In the genomic region with DNA sequence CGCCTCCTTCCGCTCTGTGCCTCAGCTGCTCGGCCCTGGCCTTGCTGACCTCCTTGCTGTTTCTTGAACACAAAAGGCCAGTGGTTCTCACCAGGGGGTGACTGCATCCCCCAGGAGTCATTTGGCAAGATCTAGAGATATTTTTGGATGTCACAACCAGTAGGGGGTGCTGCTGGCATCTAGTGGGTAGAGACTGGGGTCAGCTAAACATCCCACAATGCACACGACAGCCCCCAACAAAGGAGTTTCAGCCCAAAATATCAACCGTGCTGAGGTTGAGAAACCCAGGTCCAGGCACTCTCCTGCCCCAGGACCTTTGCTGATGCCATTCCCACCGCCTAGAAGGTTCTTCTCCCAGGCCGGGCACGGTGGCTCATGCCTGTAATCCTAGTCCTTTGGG, we compare ENCODE assay signal across 15 cellular contexts. TPM values are rescaled to one million over a fixed set of nuclear protein-coding genes. Genes with fewer than 3 reads are reported as not detected.
DNase-seq lines count a peak whose midpoint lies in the region; ATAC-seq, FAIRE-seq and TF ChIP-seq lines count a peak whose summit lies in the region.
"Had no signal": no experiment of that assay in that cellular context is flagged by ENCODE, and none has a peak within 500 bp of the region (broad histone marks: within the 10 kb centered on the region; RNA-seq: fewer than 3 reads in every experiment).

No MANE protein-coding gene starts in this region.

- H3K9me3 ChIP-seq in osteoblast (ENCODE audit: low read depth, low read length) (no peaks in the 10 kb centered on the region), uterus (no peaks in the 10 kb centered on the region)
- H3K9me3 ChIP-seq: left ventricle myocardium inferior had no signal

- no peak overlapping the region for H3K9ac ChIP-seq in KMS-11

- H4K20me1 ChIP-seq in KMS-11 (ENCODE audit: insufficient read depth) (no peaks in the 10 kb centered on the region), osteoblast (ENCODE audit: insufficient read depth, low read length) (no peaks in the 10 kb centered on the region)

- H3K4me1 ChIP-seq in KMS-11 (ENCODE audit: low read depth, poor library complexity, severe bottlenecking) = no peaks in the 10 kb centered on the region
- no peaks in the 10 kb centered on the region for H3K4me1 ChIP-seq in osteoblast (ENCODE audit: insufficient read depth, low read length)
- no peaks in the 10 kb centered on the region for H3K4me1 ChIP-seq in uterus

- H3K4me3 ChIP-seq in GM06990 (replicated peaks; ENCODE audit: low read depth, low read length) (no peak overlapping the region), KMS-11 (IDR thresholded peaks at IDR 0.05; ENCODE audit: insufficient read depth, low read depth, low read length) (no peak overlapping the region), bronchial epithelial cell (ENCODE audit: low read depth, low read length) (no peak overlapping the region), osteoblast (ENCODE audit: insufficient read depth, low read length) (no peak overlapping the region), uterus (no peak overlapping the region)
- H3K4me3 ChIP-seq: left ventricle myocardium inferior had no signal

- no peak overlapping the region for H2AFZ ChIP-seq in KMS-11 (ENCODE audit: low read depth)
- H2AFZ ChIP-seq in osteoblast (ENCODE audit: low read length) = no peak overlapping the region

- intact Hi-C loops in uterus (cut with DNase I; ENCODE audit: low total_unique reads) = no loop called here

- FAIRE-seq in bronchial epithelial cell (lab: Jason Lieb, UNC) = no peak

- H3K36me3 ChIP-seq in GM06990 (ENCODE audit: control insufficient read depth, insufficient read depth, low read length) (no peaks in the 10 kb centered on the region), KMS-11 (ENCODE audit: insufficient read depth) (no peaks in the 10 kb centered on the region), bronchial epithelial cell (ENCODE audit: control insufficient read depth, insufficient read depth, low read length) (no peaks in the 10 kb centered on the region), osteoblast (ENCODE audit: insufficient read depth, low read length) (no peaks in the 10 kb centered on the region), uterus (no peaks in the 10 kb centered on the region)
- H3K36me3 ChIP-seq: left ventricle myocardium inferior had no signal

- ATAC-seq in GM18873 (IDR thresholded peaks at IDR 0.05; ENCODE audit: low FRiP score, unreplicated experiment) = no peak
- ATAC-seq: natural killer cell, sciatic nerve had no signal

- no peak overlapping the region for H3K4me2 ChIP-seq in KMS-11
- H3K4me2 ChIP-seq in osteoblast (ENCODE audit: insufficient read depth, low read length) = no peak overlapping the region

- H3K79me2 ChIP-seq in KMS-11 (ENCODE audit: insufficient read depth, low read depth) (no peaks in the 10 kb centered on the region), osteoblast (ENCODE audit: insufficient read depth, low read length) (no peaks in the 10 kb centered on the region)

- DNase-seq in GM06990 (ENCODE audit: extremely low read depth, insufficient read length) (no peak), bronchial epithelial cell (ENCODE audit: low read depth) (no peak), osteoblast (ENCODE audit: insufficient read length, low spot score, missing footprints) (no peak), uterus (no peak), medulla oblongata (ENCODE audit: extremely low spot score) (no peak)
- DNase-seq: activated B cell treated with CpG ODN at 0.5 μM for 24 hours; DMS 273 treated with DMSO at 0.1 percent for 48 hours; effector CD8-positive, alpha-beta T cell; left ventricle myocardium inferior; natural killer cell; NCI-H187; substantia nigra had no signal

- TF ChIP-seq CTCF in GM06990 (IDR thresholded peaks at IDR 0.05; ENCODE audit: insufficient read depth, low read length, poor library complexity, severe bottlenecking) (peak; percentile 43), KMS-11 (conservative IDR thresholded peaks at IDR 0.05; ENCODE audit: low read depth, low read length) (peak; percentile 40; the same call in 1 of the 2 replicates), bronchial epithelial cell (IDR thresholded peaks at IDR 0.05; ENCODE audit: insufficient read depth, low read length, severe bottlenecking) (peak; percentile 28), osteoblast (IDR thresholded peaks at IDR 0.05; ENCODE audit: extremely low read depth, low read depth, low read length) (peak; percentile 16), uterus (IDR thresholded peaks at IDR 0.05) (no peak)

- TF ChIP-seq POLR2A in uterus (IDR thresholded peaks at IDR 0.05) = no peak

- H3K27ac ChIP-seq in KMS-11 = no peak overlapping the region
- no peak overlapping the region for H3K27ac ChIP-seq in osteoblast (ENCODE audit: low read depth, low read length)
- no peak overlapping the region for H3K27ac ChIP-seq in uterus
- H3K27ac ChIP-seq: left ventricle myocardium inferior had no signal

- H3K27me3 ChIP-seq in GM06990 (replicated peaks; ENCODE audit: control insufficient read depth, insufficient read depth, low read length) (no peaks in the 10 kb centered on the region; the same call in none of the 2 replicates), KMS-11 (ENCODE audit: insufficient read depth, low read depth) (no peaks in the 10 kb centered on the region), bronchial epithelial cell (ENCODE audit: control insufficient read depth, insufficient read depth, low read length) (no peaks in the 10 kb centered on the region), osteoblast (ENCODE audit: insufficient read depth, low read length) (peaks cover 6% of the 10 kb centered on the region), uterus (no peaks in the 10 kb centered on the region)

RNA-seq across cellular contexts. Expression of a gene that starts 39.7 kb away (rescaled TPM):
- total RNA-seq in bronchial epithelial cell = under 0.01 TPM in 1 of 2 replicates, not detected in the other
- under 0.01 and 0.36 TPM in 2 replicates for total RNA-seq in osteoblast
- 1 to 10 TPM in 2 of 4 donors, under 1 TPM in 1, not detected in 1; 0.29 to 7.6 (median 1.3) TPM for total RNA-seq in uterus
- total RNA-seq: activated B cell treated with CpG ODN at 0.5 μM for 24 hours had no signal

RNA-seq across cellular contexts. Expression of a gene that starts 48.8 kb away (rescaled TPM):
- total RNA-seq in bronchial epithelial cell = 27.1 and 31.1 TPM in 2 replicates
- 33.7 and 41.3 TPM in 2 replicates for total RNA-seq in osteoblast
- 10 to 100 TPM; 49.7 to 59.1 (median 55.3) TPM for total RNA-seq in uterus

Comparison
In these comparisons a context has a peak if more than half of its experiments do, and no peak if none do; other contexts are left out.
1. CTCF ChIP-seq: peak in GM06990 (single experiment), KMS-11 (single experiment), bronchial epithelial cell (single experiment) and osteoblast (single experiment); none in uterus (0 of 4).